In the genomic region with DNA sequence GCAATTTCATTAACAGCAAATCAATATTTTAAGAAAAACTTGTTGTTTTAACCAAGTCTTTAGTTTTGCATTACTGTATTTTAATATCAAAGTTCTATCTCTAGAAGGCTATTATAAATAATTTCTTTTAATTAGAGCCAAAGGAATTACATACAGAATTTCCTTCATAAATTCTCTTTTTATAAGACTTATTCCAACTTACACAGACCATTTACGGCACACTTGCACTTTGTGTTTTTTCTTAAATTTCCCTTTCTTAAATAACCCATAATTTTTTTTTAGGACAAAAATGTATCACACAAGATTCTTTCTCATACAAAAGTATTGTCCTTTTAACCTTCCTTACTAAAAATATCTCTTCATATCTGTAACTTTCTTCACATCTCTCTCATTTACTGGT, we compare ENCODE assay signal across 21 cellular contexts.
DNase-seq lines count a peak whose midpoint lies in the region; ATAC-seq, FAIRE-seq and TF ChIP-seq lines count a peak whose summit lies in the region.
"Had no signal": no experiment of that assay in that cellular context is flagged by ENCODE, and none has a peak within 500 bp of the region (broad histone marks: within the 10 kb centered on the region; RNA-seq: fewer than 3 reads in every experiment).

No MANE protein-coding gene starts in this region.

- no peaks in the 10 kb centered on the region for H3K27me3 ChIP-seq in GM23338 (ENCODE audit: insufficient read depth)
- H3K27me3 ChIP-seq: BE2C, BLaER1 had no signal

- H3K4me1 ChIP-seq in A549 = no peaks in the 10 kb centered on the region
- H3K4me1 ChIP-seq in GM23338 (ENCODE audit: insufficient read depth) = no peaks in the 10 kb centered on the region
- H3K4me1 ChIP-seq: BE2C, BLaER1 had no signal

- H3K36me3 Mint-ChIP-seq in GM23338 (ENCODE audit: low read depth) = peaks cover 37% of the 10 kb centered on the region
- H3K36me3 Mint-ChIP-seq: CD14-positive monocyte; CD4-positive, alpha-beta memory T cell; CD4-positive, CD25-positive, alpha-beta regulatory T cell; CD8-positive, alpha-beta memory T cell had no signal

- peaks cover 54% of the 10 kb centered on the region for H3K9me3 Mint-ChIP-seq in GM23338

- peaks cover 5% of the 10 kb centered on the region; the same call in 1 of the 3 replicates for H3K9me3 ChIP-seq in A549
- H3K9me3 ChIP-seq: BE2C had no signal

- no peaks in the 10 kb centered on the region for H3K9me2 ChIP-seq in GM23338 (ENCODE audit: insufficient read depth)

- TF ChIP-seq CTCF in A549 (IDR thresholded peaks at IDR 0.05) (no peak), GM23338 (conservative IDR thresholded peaks at IDR 0.05; ENCODE audit: low read depth in 2 of 2) (no peak)

- ATAC-seq in A549 (no peak), GM23338 (no peak)

- no peaks in the 10 kb centered on the region for H3F3A ChIP-seq in GM23338 (replicated peaks; ENCODE audit: low read depth)

- no peak overlapping the region for H3K4me2 ChIP-seq in A549
- no peak overlapping the region for H3K4me2 ChIP-seq in GM23338
- H3K4me2 ChIP-seq: BLaER1 had no signal

- no peak overlapping the region for H3K27ac ChIP-seq in A549
- no peak overlapping the region for H3K27ac ChIP-seq in GM23338 (ENCODE audit: low read depth)
- H3K27ac ChIP-seq: 22Rv1, BLaER1 had no signal

- no peak overlapping the region for H3K27ac Mint-ChIP-seq in GM23338
- H3K27ac Mint-ChIP-seq: CD14-positive monocyte; CD4-positive, alpha-beta memory T cell; CD4-positive, CD25-positive, alpha-beta regulatory T cell; CD8-positive, alpha-beta memory T cell had no signal

- POLR2A ChIA-PET in A549 (lab: Yijun Ruan, JAX) = no interaction called here

- no peak for TF ChIP-seq POLR2A in A549 (IDR thresholded peaks at IDR 0.05; ENCODE audit: low read length)

- no peak overlapping the region for H3K4me3 ChIP-seq in A549
- no peak overlapping the region for H3K4me3 ChIP-seq in GM23338
- H3K4me3 ChIP-seq: BLaER1 had no signal

- no peaks in the 10 kb centered on the region for H3K4me1 Mint-ChIP-seq in GM23338
- H3K4me1 Mint-ChIP-seq: CD14-positive monocyte; CD4-positive, alpha-beta memory T cell; CD4-positive, CD25-positive, alpha-beta regulatory T cell; CD8-positive, alpha-beta memory T cell had no signal

- H4K20me1 ChIP-seq in GM23338 (replicated peaks; ENCODE audit: insufficient read depth) = no peaks in the 10 kb centered on the region
- H4K20me1 ChIP-seq: BLaER1 had no signal

- no peaks in the 10 kb centered on the region for H3K27me3 Mint-ChIP-seq in GM23338 (ENCODE audit: insufficient read depth, low read depth, poor library complexity)
- H3K27me3 Mint-ChIP-seq: CD4-positive, alpha-beta memory T cell; CD4-positive, CD25-positive, alpha-beta regulatory T cell; CD8-positive, alpha-beta memory T cell had no signal

- H2AFZ ChIP-seq in GM23338 = no peak overlapping the region

- 69% methylated on average over 1 of the region's 1 CpG for WGBS in A549 (ENCODE audit: missing lambda C conversion rate)

- no peaks in the 10 kb centered on the region for H3K79me2 ChIP-seq in GM23338 (replicated peaks; ENCODE audit: insufficient read depth)

- no peak for TF ChIP-seq EP300 in A549 (IDR thresholded peaks at IDR 0.05)

- peaks cover 10% of the 10 kb centered on the region; the same call in 1 of the 2 replicates for H3K36me3 ChIP-seq in GM23338 (ENCODE audit: insufficient read depth)
- H3K36me3 ChIP-seq: BE2C, BLaER1 had no signal

- CTCF ChIA-PET in A549 (lab: Yijun Ruan, JAX) = no interaction called here

- no peak for TF ChIP-seq RAD21 in A549 (conservative IDR thresholded peaks at IDR 0.05 in 1 of 2, IDR thresholded peaks at IDR 0.05 in 1 of 2)

- H3K4me3 Mint-ChIP-seq in GM23338 = no peak overlapping the region
- H3K4me3 Mint-ChIP-seq: CD14-positive monocyte; CD4-positive, alpha-beta memory T cell; CD4-positive, CD25-positive, alpha-beta regulatory T cell; CD8-positive, alpha-beta memory T cell had no signal

- FAIRE-seq in A549 (lab: Jason Lieb, UNC) = no peak
- FAIRE-seq in TTC549 (lab: Jason Lieb, UNC) = peak; percentile 93
- FAIRE-seq: G401.6, GM12891, GM19239 had no signal

- DNase-seq in A549 (ENCODE audit: low read depth in 1 of 2, low spot score in 1 of 2) (no peak), GM23338 (ENCODE audit: low spot score) (peak; percentile 16), HUDEP-2 (lab: John Stamatoyannopoulos, UW; ENCODE audit: unreplicated experiment in 76 of 76) (no peak), NCI-H774 (lab: John Stamatoyannopoulos, UW) (no peak), cerebellar nuclear complex (lab: John Stamatoyannopoulos, UW) (no peak)
- DNase-seq: ACHN; BE2C; C1 segment of cervical spinal cord; CD4-positive, alpha-beta memory T cell; CD4-positive, CD25-positive, alpha-beta regulatory T cell; CD8-positive, alpha-beta memory T cell; COR-L47; DMS79 treated with DMSO at 0.1 percent for 48 hours; GF-D8 had no signal

TF ChIP-seq in A549, 52 proteins besides CTCF, POLR2A, EP300 and RAD21:
- no peak for TF ChIP-seq SREBF2 (IDR thresholded peaks at IDR 0.05)
- TF ChIP-seq ZFP36 (IDR thresholded peaks at IDR 0.05; ENCODE audit: borderline replicate concordance, partially characterized antibody) = peak; percentile 25

TF ChIP-seq in GM23338, 12 proteins besides CTCF, POLR2A, EP300 and RAD21:
- TF ChIP-seq, protein P1, sequence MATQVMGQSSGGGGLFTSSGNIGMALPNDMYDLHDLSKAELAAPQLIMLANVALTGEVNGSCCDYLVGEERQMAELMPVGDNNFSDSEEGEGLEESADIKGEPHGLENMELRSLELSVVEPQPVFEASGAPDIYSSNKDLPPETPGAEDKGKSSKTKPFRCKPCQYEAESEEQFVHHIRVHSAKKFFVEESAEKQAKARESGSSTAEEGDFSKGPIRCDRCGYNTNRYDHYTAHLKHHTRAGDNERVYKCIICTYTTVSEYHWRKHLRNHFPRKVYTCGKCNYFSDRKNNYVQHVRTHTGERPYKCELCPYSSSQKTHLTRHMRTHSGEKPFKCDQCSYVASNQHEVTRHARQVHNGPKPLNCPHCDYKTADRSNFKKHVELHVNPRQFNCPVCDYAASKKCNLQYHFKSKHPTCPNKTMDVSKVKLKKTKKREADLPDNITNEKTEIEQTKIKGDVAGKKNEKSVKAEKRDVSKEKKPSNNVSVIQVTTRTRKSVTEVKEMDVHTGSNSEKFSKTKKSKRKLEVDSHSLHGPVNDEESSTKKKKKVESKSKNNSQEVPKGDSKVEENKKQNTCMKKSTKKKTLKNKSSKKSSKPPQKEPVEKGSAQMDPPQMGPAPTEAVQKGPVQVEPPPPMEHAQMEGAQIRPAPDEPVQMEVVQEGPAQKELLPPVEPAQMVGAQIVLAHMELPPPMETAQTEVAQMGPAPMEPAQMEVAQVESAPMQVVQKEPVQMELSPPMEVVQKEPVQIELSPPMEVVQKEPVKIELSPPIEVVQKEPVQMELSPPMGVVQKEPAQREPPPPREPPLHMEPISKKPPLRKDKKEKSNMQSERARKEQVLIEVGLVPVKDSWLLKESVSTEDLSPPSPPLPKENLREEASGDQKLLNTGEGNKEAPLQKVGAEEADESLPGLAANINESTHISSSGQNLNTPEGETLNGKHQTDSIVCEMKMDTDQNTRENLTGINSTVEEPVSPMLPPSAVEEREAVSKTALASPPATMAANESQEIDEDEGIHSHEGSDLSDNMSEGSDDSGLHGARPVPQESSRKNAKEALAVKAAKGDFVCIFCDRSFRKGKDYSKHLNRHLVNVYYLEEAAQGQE (IDR thresholded peaks at IDR 0.05; ENCODE audit: unreplicated experiment) = no peak
- TF ChIP-seq ZNF114 (CRISPR knock-in tag; IDR thresholded peaks at IDR 0.05) (no peak), POLR2AphosphoS5 (IDR thresholded peaks at IDR 0.05; ENCODE audit: low read depth) (no peak), ZNF331 (CRISPR knock-in tag; IDR thresholded peaks at IDR 0.05; ENCODE audit: low read depth) (no peak), EZH2 (IDR thresholded peaks at IDR 0.05; ENCODE audit: low read depth, unreplicated experiment) (no peak), EZH2phosphoT487 (IDR thresholded peaks at IDR 0.05; ENCODE audit: unreplicated experiment) (no peak)
TF ChIP-seq in GM23338: peak in this region for 0.
